In genomic region chr7:5365976-5366625, GRCh38 we compare ENCODE assay signal across 7 cellular contexts. TPM values are rescaled to one million over a fixed set of nuclear protein-coding genes. Genes with fewer than 3 reads are reported as not detected.
DNase-seq lines count a peak whose midpoint lies in the region; ATAC-seq, FAIRE-seq and TF ChIP-seq lines count a peak whose summit lies in the region.
"Not testable (repeated sequence)": the region's sequence is repeated elsewhere in the genome, so short reads cannot be mapped to it uniquely, and the experiment has no call there.

No MANE protein-coding gene starts in this region.

- intact Hi-C loops in GM12878 (cut with micrococcal nuclease; ENCODE audit: unreplicated experiment) = loop anchor here (1.0 to 10.0 kb wide), 3 partner anchors 84 to 339 kb away; no protein-coding TSS in a partner anchor

- POLR2A ChIA-PET in GM12878 (lab: Charles Lee) = interaction anchor here (0.7 to 1.1 kb wide), 2 partner anchors 33 to 65 kb away, joined by 3 to 4 read pairs; no protein-coding TSS in a partner anchor

- TF ChIP-seq CTCF in GM12874 (IDR thresholded peaks at IDR 0.05; ENCODE audit: insufficient read depth, low read depth, low read length) = peak; percentile 85
- TF ChIP-seq CTCF in GM12878 (IDR thresholded peaks at IDR 0.05 in 2 of 3, conservative IDR thresholded peaks at IDR 0.05 in 1 of 3; ENCODE audit: control insufficient read depth in 2 of 3, extremely low read depth in 1 of 3, insufficient read depth in 1 of 3, low read depth in 3 of 3, low read length in 3 of 3) = peak; percentile 73 to 85 (median 83)
- peak; percentile 91 for TF ChIP-seq CTCF in retinal pigment epithelial cell (conservative IDR thresholded peaks at IDR 0.05; ENCODE audit: low read depth, low read length)

- RAD21 ChIA-PET in GM12878 (lab: Charles Lee; ENCODE audit: unreplicated experiment) = interaction anchor here (0.6 to 4.3 kb wide), 13 partner anchors 8 to 770 kb away, joined by 3 to 45 read pairs (median 5); no protein-coding TSS in a partner anchor

- in situ Hi-C loops in GM12878 (cut with MboI) = not testable (repeated sequence)

- not testable (repeated sequence) for H3K27ac ChIP-seq in GM12878 (ENCODE audit: control insufficient read depth, insufficient read depth)

- not testable (repeated sequence) for H4K20me1 ChIP-seq in GM12878 (ENCODE audit: control insufficient read depth, insufficient read depth)

- TF ChIP-seq EP300 in GM12878 (IDR thresholded peaks at IDR 0.05; ENCODE audit: borderline replicate concordance in 1 of 2, control insufficient read depth in 1 of 2, low read depth in 2 of 2, low read length in 2 of 2) = not testable (repeated sequence)

- not testable (repeated sequence) for H3K27me3 ChIP-seq in GM12878 (replicated peaks in 1 of 2; ENCODE audit: control insufficient read depth in 2 of 2, insufficient read depth in 2 of 2, low read length in 1 of 2)

- 0 out of 2 replicates have a peak overlapping the region, but pooled peaks have one; percentile 22 for H3K4me2 ChIP-seq in GM12878 (ENCODE audit: control insufficient read depth, insufficient read depth)

- H3K9me3 ChIP-seq in GM12878 (replicated peaks; ENCODE audit: control insufficient read depth, insufficient read depth, low read length) = not testable (repeated sequence)

- WGBS in GM12878 (ENCODE audit: insufficient coverage, insufficient replicate concordance, low lambda C conversion rate, missing lambda C conversion rate) = 73% methylated on average over 12 of the region's 12 CpGs

- peak; percentile 96 for FAIRE-seq in GM12878 (lab: Jason Lieb, UNC)

- DNase-seq in NCI-H2227 (lab: John Stamatoyannopoulos, UW; ENCODE audit: unreplicated experiment) (peak; percentile 82), UCSD-AML1 (lab: John Stamatoyannopoulos, UW; ENCODE audit: unreplicated experiment) (peak; percentile 13), GM12878 (ENCODE audit: low read depth, low spot score) (peak; percentile 48), hepatic stellate cell (ENCODE audit: low spot score) (peak; percentile 91)
- not testable (repeated sequence) for DNase-seq in retinal pigment epithelial cell (ENCODE audit: low read depth)

- H3K79me2 ChIP-seq in GM12878 (ENCODE audit: control insufficient read depth, insufficient read depth, low read length) = not testable (repeated sequence)

- ATAC-seq in HG03175 (IDR thresholded peaks at IDR 0.05; ENCODE audit: unreplicated experiment) (peak; percentile 76), GM12878 (peak; percentile 93)

- SMC1A ChIA-PET in GM12878 (lab: Charles Lee; ENCODE audit: uncharacterized antibody, unreplicated experiment) = interaction anchor here (0.8 to 5.2 kb wide), 12 partner anchors 9 to 345 kb away, joined by 3 to 32 read pairs (median 4); no protein-coding TSS in a partner anchor

- CTCF ChIA-PET in GM12878 (lab: Yijun Ruan, JAX) = interaction anchor here (0.6 to 5.1 kb wide), 29 partner anchors 11 to 312 kb away, joined by 3 to 60 read pairs (median 4); no protein-coding TSS in a partner anchor

- H2AFZ ChIP-seq in GM12878 (ENCODE audit: control insufficient read depth, low read depth, low read length) = not testable (repeated sequence)

- TF ChIP-seq POLR2A in GM12878 (IDR thresholded peaks at IDR 0.05; ENCODE audit: low read depth, low read length) = not testable (repeated sequence)

- BruUV-seq in GM12878 (replicated peaks; lab: Mats Ljungman, UMichigan) = not testable (repeated sequence)

- not testable (repeated sequence) for H3K4me3 ChIP-seq in GM12878; retinal pigment epithelial cell (ENCODE audit: low read length)

- not testable (repeated sequence) for H3K9ac ChIP-seq in GM12878 (ENCODE audit: control insufficient read depth, insufficient read depth, low read length)

- H3K36me3 ChIP-seq in GM12878 (ENCODE audit: control insufficient read depth in 2 of 2, insufficient read depth in 2 of 2, low read length in 1 of 2) = peaks cover 3 to 23% of the 10 kb centered on the region in 2 experiments

- peaks cover 16% of the 10 kb centered on the region for H3K4me1 ChIP-seq in GM12878 (ENCODE audit: control insufficient read depth, insufficient read depth, low read length)

- peak; percentile 84 for TF ChIP-seq RAD21 in GM12878 (IDR thresholded peaks at IDR 0.05; ENCODE audit: insufficient read depth, low read depth, low read length)

TF ChIP-seq in GM12878, 131 proteins besides CTCF, POLR2A, EP300 and RAD21:
- TF ChIP-seq RUNX3 (IDR thresholded peaks at IDR 0.05; ENCODE audit: low read length) (peak; percentile 74), NBN (IDR thresholded peaks at IDR 0.05) (peak; percentile 68), CREM (IDR thresholded peaks at IDR 0.05; ENCODE audit: low read depth) (0 out of 2 replicates have a peak, but pooled peaks have one; percentile 12), CBFB (IDR thresholded peaks at IDR 0.05; ENCODE audit: low read depth) (peak; percentile 46; the same call in 1 of the 2 replicates), SMC3 (IDR thresholded peaks at IDR 0.05; ENCODE audit: borderline replicate concordance, low read length) (peak; percentile 73), JUNB (IDR thresholded peaks at IDR 0.05) (peak; percentile 60), IKZF1 (conservative IDR thresholded peaks at IDR 0.05) (0 out of 2 replicates have a peak, but pooled peaks have one; percentile 13), ZNF384 (IDR thresholded peaks at IDR 0.05; ENCODE audit: borderline replicate concordance, low read depth, low read length) (peak; percentile 83), IRF4 (IDR thresholded peaks at IDR 0.05; ENCODE audit: low read depth, low read length) (peak; percentile 24; the same call in 1 of the 2 replicates), YY1 (IDR thresholded peaks at IDR 0.05; ENCODE audit: low read depth, low read length) (peak; percentile 49; the same call in 1 of the 2 replicates), MEF2B (IDR thresholded peaks at IDR 0.05; ENCODE audit: partially characterized antibody, poor library complexity, severe bottlenecking) (peak; percentile 94), SKIL (IDR thresholded peaks at IDR 0.05; ENCODE audit: low read depth, poor library complexity, severe bottlenecking) (peak; percentile 22), POU2F2 (IDR thresholded peaks at IDR 0.05; ENCODE audit: borderline replicate concordance, low read depth, low read length) (peak; percentile 41; the same call in 1 of the 3 replicates), MLLT1 (IDR thresholded peaks at IDR 0.05) (peak; percentile 68; the same call in 1 of the 2 replicates)

RNA-seq across cellular contexts. Expression of gene TNRC18, which starts 57.5 kb away (rescaled TPM):
- 38.2 and 49.8 TPM in 2 replicates for total RNA-seq in GM12878 (2013; cell fraction: nucleolus; rRNA removed)
- 6.5 and 6.8 TPM in 2 replicates for total RNA-seq in GM12878 (2014; rRNA removed)
- 10.6 and 11.5 TPM in 2 replicates for total RNA-seq in GM12878 (2014; rRNA removed; fragmentation: Illumina TruSeq; extraction: Trizol)
- total RNA-seq in GM12878 (2021) = 31.3 and 31.7 TPM in 2 replicates
- 7.4 TPM for polyA plus RNA-seq in GM12878 (2011; ENCODE audit: low read depth)
- 3.9 and 4.0 TPM in 2 replicates for polyA plus RNA-seq in GM12878 (2011; rRNA removed)
- 5.7 and 7.9 TPM in 2 replicates for polyA plus RNA-seq in GM12878 (2011; cell fraction: cytosol; rRNA removed)
- 13.3 and 22.8 TPM in 2 replicates for polyA plus RNA-seq in GM12878 (2011; cell fraction: nucleus; rRNA removed)
- 13.4 and 15.7 TPM in 2 replicates for polyA plus RNA-seq in GM12878 (2012)
- polyA plus RNA-seq in GM12878 (2014; fragmentation: Illumina TruSeq; extraction: Trizol) = 10.3 and 18.2 TPM in 2 replicates
- polyA plus RNA-seq in GM12878 (2014; fragmentation: Nextera tagmentation; extraction: Ambion mirVana) = under 1 TPM; 0.02 to 0.10 TPM
- polyA plus RNA-seq in GM12878 (2014; rRNA removed) = 13.7 and 17.2 TPM in 2 replicates
- 1 to 10 TPM; 1.0 to 1.2 TPM for polyA plus RNA-seq in GM12878 (2016; fragmentation: Nextera tagmentation; extraction: Ambion mirVana)
- 10.2 and 17.6 TPM in 2 replicates for polyA minus RNA-seq in GM12878 (2011; rRNA and poly(A)+ RNA removed)
- 12.0 and 17.7 TPM in 2 replicates for polyA minus RNA-seq in GM12878 (2011; cell fraction: cytosol; rRNA and poly(A)+ RNA removed)
- polyA minus RNA-seq in GM12878 (2011; cell fraction: nucleus; rRNA and poly(A)+ RNA removed) = 10.3 and 17.7 TPM in 2 replicates
